In the genomic region with DNA sequence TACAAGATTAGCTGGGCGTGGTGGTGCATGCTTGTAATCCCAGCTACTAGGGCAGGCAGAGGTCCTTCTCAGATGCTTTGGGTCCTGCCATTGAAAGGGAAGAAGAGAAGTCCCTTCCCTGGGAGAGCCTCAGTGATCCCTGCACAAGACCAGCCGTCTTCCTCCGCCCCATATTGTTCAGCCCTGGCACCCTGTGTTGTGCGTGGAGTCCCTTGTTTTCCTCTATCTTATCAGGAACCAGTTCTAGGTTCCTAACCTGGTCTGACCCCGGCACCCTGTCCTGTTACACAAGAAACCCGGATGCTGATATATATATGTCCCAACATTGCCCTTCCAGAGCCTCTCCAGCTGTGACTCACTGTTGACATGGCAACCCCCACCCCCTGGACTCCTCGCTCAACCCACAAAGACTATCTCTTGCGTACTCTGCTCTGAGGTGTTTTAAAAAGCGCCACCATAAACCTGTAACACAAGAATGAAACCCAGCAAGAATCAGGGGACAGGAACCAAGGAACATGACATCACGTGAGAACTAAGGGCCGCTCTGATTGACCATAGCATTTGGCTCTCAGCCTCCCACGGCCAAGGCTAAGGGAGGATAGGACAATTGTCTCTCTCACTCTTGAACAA, we compare ENCODE assay signal across 1 cellular context.
TF ChIP-seq lines count a peak whose summit lies in the region.

No MANE protein-coding gene starts in this region.

TF ChIP-seq in K562, 482 proteins besides CTCF, POLR2A, EP300 and RAD21 (continues in another document):
- no peak for TF ChIP-seq ZNF57 (CRISPR knock-in tag; IDR thresholded peaks at IDR 0.05)
- TF ChIP-seq TOE1 (IDR thresholded peaks at IDR 0.05; ENCODE audit: borderline replicate concordance) = no peak
- TF ChIP-seq TOE1 (CRISPR knock-in tag; IDR thresholded peaks at IDR 0.05; ENCODE audit: borderline replicate concordance, low read depth) = no peak
- TF ChIP-seq JUN (IDR thresholded peaks at IDR 0.05; ENCODE audit: borderline replicate concordance, low read depth, low read length) = peak; percentile 28; the same call in 1 of the 2 replicates
- TF ChIP-seq JUN (CRISPR knock-in tag; IDR thresholded peaks at IDR 0.05; ENCODE audit: borderline replicate concordance) = no peak
- TF ChIP-seq ZNF766 (CRISPR knock-in tag; conservative IDR thresholded peaks at IDR 0.05) = 0 out of 2 replicates have a peak, but pooled peaks have one; percentile 27
- peak; percentile 83 for TF ChIP-seq RFX1 (IDR thresholded peaks at IDR 0.05)
- TF ChIP-seq NR2C1 (IDR thresholded peaks at IDR 0.05) = no peak
- TF ChIP-seq NR2C1 (tag; IDR thresholded peaks at IDR 0.05) = peak; percentile 84
- no peak for TF ChIP-seq NR2C2 (CRISPR knock-in tag; IDR thresholded peaks at IDR 0.05)
- peak; percentile 87 for TF ChIP-seq NR2C2 (tag; IDR thresholded peaks at IDR 0.05)
- peak; percentile 87 for TF ChIP-seq CEBPB (tag; IDR thresholded peaks at IDR 0.05)
- TF ChIP-seq, protein P1, sequence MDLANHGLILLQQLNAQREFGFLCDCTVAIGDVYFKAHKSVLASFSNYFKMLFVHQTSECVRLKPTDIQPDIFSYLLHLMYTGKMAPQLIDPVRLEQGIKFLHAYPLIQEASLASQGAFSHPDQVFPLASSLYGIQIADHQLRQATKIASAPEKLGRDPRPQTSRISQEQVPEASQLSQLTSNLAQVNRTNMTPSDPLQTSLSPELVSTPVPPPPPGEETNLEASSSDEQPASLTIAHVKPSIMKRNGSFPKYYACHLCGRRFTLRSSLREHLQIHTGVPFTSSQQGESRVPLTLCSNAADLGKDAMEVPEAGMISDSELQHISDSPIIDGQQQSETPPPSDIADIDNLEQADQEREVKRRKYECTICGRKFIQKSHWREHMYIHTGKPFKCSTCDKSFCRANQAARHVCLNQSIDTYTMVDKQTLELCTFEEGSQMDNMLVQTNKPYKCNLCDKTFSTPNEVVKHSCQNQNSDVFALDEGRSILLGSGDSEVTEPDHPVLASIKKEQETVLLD (IDR thresholded peaks at IDR 0.05) = no peak
- no peak for TF ChIP-seq BDP1 (IDR thresholded peaks at IDR 0.05; ENCODE audit: insufficient read depth, insufficient read length)
- no peak for TF ChIP-seq ZFP36 (IDR thresholded peaks at IDR 0.05; ENCODE audit: low read depth, low read length, partially characterized antibody)
- TF ChIP-seq, protein P2, sequence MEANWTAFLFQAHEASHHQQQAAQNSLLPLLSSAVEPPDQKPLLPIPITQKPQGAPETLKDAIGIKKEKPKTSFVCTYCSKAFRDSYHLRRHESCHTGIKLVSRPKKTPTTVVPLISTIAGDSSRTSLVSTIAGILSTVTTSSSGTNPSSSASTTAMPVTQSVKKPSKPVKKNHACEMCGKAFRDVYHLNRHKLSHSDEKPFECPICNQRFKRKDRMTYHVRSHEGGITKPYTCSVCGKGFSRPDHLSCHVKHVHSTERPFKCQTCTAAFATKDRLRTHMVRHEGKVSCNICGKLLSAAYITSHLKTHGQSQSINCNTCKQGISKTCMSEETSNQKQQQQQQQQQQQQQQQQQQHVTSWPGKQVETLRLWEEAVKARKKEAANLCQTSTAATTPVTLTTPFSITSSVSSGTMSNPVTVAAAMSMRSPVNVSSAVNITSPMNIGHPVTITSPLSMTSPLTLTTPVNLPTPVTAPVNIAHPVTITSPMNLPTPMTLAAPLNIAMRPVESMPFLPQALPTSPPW (CRISPR knock-in tag; IDR thresholded peaks at IDR 0.05) = peak; percentile 59
- TF ChIP-seq, protein P3, sequence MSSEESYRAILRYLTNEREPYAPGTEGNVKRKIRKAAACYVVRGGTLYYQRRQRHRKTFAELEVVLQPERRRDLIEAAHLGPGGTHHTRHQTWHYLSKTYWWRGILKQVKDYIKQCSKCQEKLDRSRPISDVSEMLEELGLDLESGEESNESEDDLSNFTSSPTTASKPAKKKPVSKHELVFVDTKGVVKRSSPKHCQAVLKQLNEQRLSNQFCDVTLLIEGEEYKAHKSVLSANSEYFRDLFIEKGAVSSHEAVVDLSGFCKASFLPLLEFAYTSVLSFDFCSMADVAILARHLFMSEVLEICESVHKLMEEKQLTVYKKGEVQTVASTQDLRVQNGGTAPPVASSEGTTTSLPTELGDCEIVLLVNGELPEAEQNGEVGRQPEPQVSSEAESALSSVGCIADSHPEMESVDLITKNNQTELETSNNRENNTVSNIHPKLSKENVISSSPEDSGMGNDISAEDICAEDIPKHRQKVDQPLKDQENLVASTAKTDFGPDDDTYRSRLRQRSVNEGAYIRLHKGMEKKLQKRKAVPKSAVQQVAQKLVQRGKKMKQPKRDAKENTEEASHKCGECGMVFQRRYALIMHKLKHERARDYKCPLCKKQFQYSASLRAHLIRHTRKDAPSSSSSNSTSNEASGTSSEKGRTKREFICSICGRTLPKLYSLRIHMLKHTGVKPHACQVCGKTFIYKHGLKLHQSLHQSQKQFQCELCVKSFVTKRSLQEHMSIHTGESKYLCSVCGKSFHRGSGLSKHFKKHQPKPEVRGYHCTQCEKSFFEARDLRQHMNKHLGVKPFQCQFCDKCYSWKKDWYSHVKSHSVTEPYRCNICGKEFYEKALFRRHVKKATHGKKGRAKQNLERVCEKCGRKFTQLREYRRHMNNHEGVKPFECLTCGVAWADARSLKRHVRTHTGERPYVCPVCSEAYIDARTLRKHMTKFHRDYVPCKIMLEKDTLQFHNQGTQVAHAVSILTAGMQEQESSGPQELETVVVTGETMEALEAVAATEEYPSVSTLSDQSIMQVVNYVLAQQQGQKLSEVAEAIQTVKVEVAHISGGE (CRISPR knock-in tag; IDR thresholded peaks at IDR 0.05) = peak in 2 of 3 experiments; percentile 71 to 96; a peak in 4 of 6 replicates
- TF ChIP-seq, protein P4, sequence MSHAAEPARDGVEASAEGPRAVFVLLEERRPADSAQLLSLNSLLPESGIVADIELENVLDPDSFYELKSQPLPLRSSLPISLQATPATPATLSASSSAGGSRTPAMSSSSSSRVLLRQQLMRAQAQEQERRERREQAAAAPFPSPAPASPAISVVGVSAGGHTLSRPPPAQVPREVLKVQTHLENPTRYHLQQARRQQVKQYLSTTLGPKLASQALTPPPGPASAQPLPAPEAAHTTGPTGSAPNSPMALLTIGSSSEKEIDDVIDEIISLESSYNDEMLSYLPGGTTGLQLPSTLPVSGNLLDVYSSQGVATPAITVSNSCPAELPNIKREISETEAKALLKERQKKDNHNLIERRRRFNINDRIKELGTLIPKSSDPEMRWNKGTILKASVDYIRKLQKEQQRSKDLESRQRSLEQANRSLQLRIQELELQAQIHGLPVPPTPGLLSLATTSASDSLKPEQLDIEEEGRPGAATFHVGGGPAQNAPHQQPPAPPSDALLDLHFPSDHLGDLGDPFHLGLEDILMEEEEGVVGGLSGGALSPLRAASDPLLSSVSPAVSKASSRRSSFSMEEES (CRISPR knock-in tag; IDR thresholded peaks at IDR 0.05) = peak; percentile 61
- no peak for TF ChIP-seq ZNF217 (CRISPR knock-in tag; IDR thresholded peaks at IDR 0.05)
- TF ChIP-seq, protein P5, sequence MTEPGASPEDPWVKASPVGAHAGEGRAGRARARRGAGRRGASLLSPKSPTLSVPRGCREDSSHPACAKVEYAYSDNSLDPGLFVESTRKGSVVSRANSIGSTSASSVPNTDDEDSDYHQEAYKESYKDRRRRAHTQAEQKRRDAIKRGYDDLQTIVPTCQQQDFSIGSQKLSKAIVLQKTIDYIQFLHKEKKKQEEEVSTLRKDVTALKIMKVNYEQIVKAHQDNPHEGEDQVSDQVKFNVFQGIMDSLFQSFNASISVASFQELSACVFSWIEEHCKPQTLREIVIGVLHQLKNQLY (CRISPR knock-in tag; conservative IDR thresholded peaks at IDR 0.05) = no peak
- TF ChIP-seq ZNF224 (CRISPR knock-in tag; IDR thresholded peaks at IDR 0.05) = no peak
- peak; percentile 64; the same call in 1 of the 2 replicates for TF ChIP-seq JUND (IDR thresholded peaks at IDR 0.05; ENCODE audit: borderline replicate concordance, low read depth, low read length)
- TF ChIP-seq JUND (tag; IDR thresholded peaks at IDR 0.05; ENCODE audit: borderline replicate concordance, low read depth, low read length) = peak; percentile 58; the same call in 2 of the 3 replicates
- no peak for TF ChIP-seq ZNF282 (CRISPR knock-in tag; IDR thresholded peaks at IDR 0.05)
- TF ChIP-seq, protein P6, sequence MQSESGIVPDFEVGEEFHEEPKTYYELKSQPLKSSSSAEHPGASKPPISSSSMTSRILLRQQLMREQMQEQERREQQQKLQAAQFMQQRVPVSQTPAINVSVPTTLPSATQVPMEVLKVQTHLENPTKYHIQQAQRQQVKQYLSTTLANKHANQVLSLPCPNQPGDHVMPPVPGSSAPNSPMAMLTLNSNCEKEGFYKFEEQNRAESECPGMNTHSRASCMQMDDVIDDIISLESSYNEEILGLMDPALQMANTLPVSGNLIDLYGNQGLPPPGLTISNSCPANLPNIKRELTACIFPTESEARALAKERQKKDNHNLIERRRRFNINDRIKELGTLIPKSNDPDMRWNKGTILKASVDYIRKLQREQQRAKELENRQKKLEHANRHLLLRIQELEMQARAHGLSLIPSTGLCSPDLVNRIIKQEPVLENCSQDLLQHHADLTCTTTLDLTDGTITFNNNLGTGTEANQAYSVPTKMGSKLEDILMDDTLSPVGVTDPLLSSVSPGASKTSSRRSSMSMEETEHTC (IDR thresholded peaks at IDR 0.05) = no peak
- no peak for TF ChIP-seq CEBPG (CRISPR knock-in tag; IDR thresholded peaks at IDR 0.05)
- TF ChIP-seq CEBPG (tag; conservative IDR thresholded peaks at IDR 0.05 in 1 of 2, IDR thresholded peaks at IDR 0.05 in 1 of 2) = peak; percentile 66 to 69
- 0 out of 2 replicates have a peak, but pooled peaks have one; percentile 45 for TF ChIP-seq BMI1 (IDR thresholded peaks at IDR 0.05; ENCODE audit: low read length)
- TF ChIP-seq, protein P7, sequence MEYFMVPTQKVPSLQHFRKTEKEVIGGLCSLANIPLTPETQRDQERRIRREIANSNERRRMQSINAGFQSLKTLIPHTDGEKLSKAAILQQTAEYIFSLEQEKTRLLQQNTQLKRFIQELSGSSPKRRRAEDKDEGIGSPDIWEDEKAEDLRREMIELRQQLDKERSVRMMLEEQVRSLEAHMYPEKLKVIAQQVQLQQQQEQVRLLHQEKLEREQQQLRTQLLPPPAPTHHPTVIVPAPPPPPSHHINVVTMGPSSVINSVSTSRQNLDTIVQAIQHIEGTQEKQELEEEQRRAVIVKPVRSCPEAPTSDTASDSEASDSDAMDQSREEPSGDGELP (CRISPR knock-in tag; IDR thresholded peaks at IDR 0.05; ENCODE audit: borderline replicate concordance) = 0 out of 2 replicates have a peak, but pooled peaks have one; percentile 18
- no peak for TF ChIP-seq CBX2 (IDR thresholded peaks at IDR 0.05; ENCODE audit: insufficient read depth, low read length, poor library complexity, severe bottlenecking)
- TF ChIP-seq, protein P8, sequence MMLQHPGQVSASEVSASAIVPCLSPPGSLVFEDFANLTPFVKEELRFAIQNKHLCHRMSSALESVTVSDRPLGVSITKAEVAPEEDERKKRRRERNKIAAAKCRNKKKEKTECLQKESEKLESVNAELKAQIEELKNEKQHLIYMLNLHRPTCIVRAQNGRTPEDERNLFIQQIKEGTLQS (IDR thresholded peaks at IDR 0.05) = 0 out of 2 replicates have a peak, but pooled peaks have one; percentile 11
- TF ChIP-seq, protein P8 (CRISPR knock-in tag; conservative IDR thresholded peaks at IDR 0.05) = no peak
- TF ChIP-seq FOSL1 (tag; conservative IDR thresholded peaks at IDR 0.05) = peak; percentile 78
- TF ChIP-seq, protein P9, sequence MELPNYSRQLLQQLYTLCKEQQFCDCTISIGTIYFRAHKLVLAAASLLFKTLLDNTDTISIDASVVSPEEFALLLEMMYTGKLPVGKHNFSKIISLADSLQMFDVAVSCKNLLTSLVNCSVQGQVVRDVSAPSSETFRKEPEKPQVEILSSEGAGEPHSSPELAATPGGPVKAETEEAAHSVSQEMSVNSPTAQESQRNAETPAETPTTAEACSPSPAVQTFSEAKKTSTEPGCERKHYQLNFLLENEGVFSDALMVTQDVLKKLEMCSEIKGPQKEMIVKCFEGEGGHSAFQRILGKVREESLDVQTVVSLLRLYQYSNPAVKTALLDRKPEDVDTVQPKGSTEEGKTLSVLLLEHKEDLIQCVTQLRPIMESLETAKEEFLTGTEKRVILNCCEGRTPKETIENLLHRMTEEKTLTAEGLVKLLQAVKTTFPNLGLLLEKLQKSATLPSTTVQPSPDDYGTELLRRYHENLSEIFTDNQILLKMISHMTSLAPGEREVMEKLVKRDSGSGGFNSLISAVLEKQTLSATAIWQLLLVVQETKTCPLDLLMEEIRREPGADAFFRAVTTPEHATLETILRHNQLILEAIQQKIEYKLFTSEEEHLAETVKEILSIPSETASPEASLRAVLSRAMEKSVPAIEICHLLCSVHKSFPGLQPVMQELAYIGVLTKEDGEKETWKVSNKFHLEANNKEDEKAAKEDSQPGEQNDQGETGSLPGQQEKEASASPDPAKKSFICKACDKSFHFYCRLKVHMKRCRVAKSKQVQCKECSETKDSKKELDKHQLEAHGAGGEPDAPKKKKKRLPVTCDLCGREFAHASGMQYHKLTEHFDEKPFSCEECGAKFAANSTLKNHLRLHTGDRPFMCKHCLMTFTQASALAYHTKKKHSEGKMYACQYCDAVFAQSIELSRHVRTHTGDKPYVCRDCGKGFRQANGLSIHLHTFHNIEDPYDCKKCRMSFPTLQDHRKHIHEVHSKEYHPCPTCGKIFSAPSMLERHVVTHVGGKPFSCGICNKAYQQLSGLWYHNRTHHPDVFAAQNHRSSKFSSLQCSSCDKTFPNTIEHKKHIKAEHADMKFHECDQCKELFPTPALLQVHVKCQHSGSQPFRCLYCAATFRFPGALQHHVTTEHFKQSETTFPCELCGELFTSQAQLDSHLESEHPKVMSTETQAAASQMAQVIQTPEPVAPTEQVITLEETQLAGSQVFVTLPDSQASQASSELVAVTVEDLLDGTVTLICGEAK (IDR thresholded peaks at IDR 0.05) = peak; percentile 38; the same call in 1 of the 2 replicates
- TF ChIP-seq, protein P9 (CRISPR knock-in tag; IDR thresholded peaks at IDR 0.05) = no peak
